Comparison of ENCODE assay signal across 12 cellular contexts in the genomic region with DNA sequence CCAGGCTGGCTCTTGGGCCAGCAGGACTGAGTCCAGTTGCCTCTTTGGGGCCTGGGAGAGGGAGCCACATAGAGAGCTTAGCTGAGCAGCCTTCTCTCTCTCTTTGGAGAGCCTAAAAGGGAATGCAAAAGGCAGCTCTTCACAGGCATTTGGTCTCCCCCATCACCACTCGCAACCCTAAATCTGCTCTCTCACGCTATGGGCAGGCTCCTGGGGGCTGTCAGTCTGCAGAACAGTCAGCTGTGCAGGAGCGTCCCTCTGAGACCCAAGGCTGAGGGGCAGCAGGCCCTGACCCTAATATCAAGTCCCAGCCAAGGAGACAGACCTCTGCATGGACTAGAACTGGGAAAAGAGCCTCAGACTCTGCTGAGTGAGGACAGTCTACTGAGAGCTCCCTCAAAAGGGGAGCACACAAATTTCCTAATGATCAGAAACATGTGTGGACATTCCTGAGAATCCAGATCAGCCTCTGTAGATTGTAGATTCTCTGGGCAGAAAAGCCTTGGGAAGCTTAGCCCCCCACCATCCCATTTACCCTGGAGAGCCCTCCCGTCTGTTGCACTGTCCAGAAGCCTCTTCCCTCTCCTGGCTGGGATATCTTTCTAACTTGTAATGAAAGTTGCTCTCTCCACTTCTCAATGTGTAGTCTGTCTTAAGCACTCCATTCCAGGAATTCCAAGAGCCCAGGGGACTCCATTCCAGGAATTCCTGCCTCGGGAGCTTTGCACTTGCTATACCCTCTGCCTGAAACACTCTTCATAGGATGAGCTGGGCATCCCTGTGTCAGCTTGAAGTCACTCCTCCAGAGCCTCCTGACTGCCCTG.
A peak's percentile ranks its signal among the peaks of the same experiment; 100 is the strongest.
DNase-seq lines count a peak whose midpoint lies in the region; ATAC-seq, FAIRE-seq and TF ChIP-seq lines count a peak whose summit lies in the region.
"Had no signal": no experiment of that assay in that cellular context is flagged by ENCODE, and none has a peak within 500 bp of the region (broad histone marks: within the 10 kb centered on the region; RNA-seq: fewer than 3 reads in every experiment).

No MANE protein-coding gene starts in this region.

- no peak overlapping the region for H2AFZ ChIP-seq in smooth muscle cell (ENCODE audit: low read depth)

- H3K79me2 ChIP-seq in smooth muscle cell (ENCODE audit: low read depth): no peaks in the 10 kb centered on the region

- peak; percentile 38 for ATAC-seq in left lung

- intact Hi-C loops in left lung (cut with DNase I): no loop called here

- DNase-seq in AG04450 (ENCODE audit: low read depth, low spot score) (peak; percentile 21), HTR-8/SVneo (ENCODE audit: insufficient read length, low spot score) (peak; percentile 72), dedifferentiated amniotic fluid mesenchymal stem cell (ENCODE audit: extremely low spot score) (peak; percentile 67), left lung (no peak), NCI-H2029 treated with DMSO at 0.1 percent for 48 hours (lab: John Stamatoyannopoulos, UW) (no peak), tibial nerve (ENCODE audit: low spot score in 2 of 2) (no peak), smooth muscle cell (lab: John Stamatoyannopoulos, UW; ENCODE audit: unreplicated experiment) (no peak)
- DNase-seq in stimulated activated naive CD4-positive, alpha-beta T cell (lab: John Stamatoyannopoulos, UW): no peak
- DNase-seq: CD4-positive, CD25-positive, alpha-beta regulatory T cell; NCI-H2081; T-helper 1 cell had no signal

- no peaks in the 10 kb centered on the region for H4K20me1 ChIP-seq in smooth muscle cell (ENCODE audit: low read depth)

- no peaks in the 10 kb centered on the region for H3K4me1 ChIP-seq in left lung
- H3K4me1 ChIP-seq in tibial nerve: peaks cover 0 to 19% (median 0%) of the 10 kb centered on the region in 4 donors
- no peaks in the 10 kb centered on the region for H3K4me1 ChIP-seq in smooth muscle cell (ENCODE audit: low read depth)

- H3K27ac ChIP-seq in AG04450 (ENCODE audit: low read depth, low read length) (no peak overlapping the region), left lung (no peak overlapping the region), tibial nerve (peak overlapping the region in 2 of 4 donors; percentile 3 to 55), smooth muscle cell (ENCODE audit: low read depth) (no peak overlapping the region)

- H3K9me3 ChIP-seq in AG04450 (ENCODE audit: control insufficient read depth, insufficient read depth, low read length) (no peaks in the 10 kb centered on the region), left lung (no peaks in the 10 kb centered on the region), tibial nerve (no peaks in the 10 kb centered on the region), smooth muscle cell (replicated peaks; ENCODE audit: low read depth) (no peaks in the 10 kb centered on the region)

- H3K4me2 ChIP-seq in smooth muscle cell: no peak overlapping the region

- TF ChIP-seq POLR2A in tibial nerve (IDR thresholded peaks at IDR 0.05): no peak

- 27 to 44% methylated on average over 5 of the region's 5 CpGs for WGBS in tibial nerve, 2 donors
- 38% methylated on average over 5 of the region's 5 CpGs for WGBS in smooth muscle cell (ENCODE audit: low lambda C conversion rate)

- H3K9ac ChIP-seq in smooth muscle cell (ENCODE audit: low read depth): no peak overlapping the region

- peaks cover 2% of the 10 kb centered on the region for H3F3A ChIP-seq in smooth muscle cell (ENCODE audit: low read depth)

- no peak for FAIRE-seq in HTR-8/SVneo (lab: Jason Lieb, UNC)
- FAIRE-seq: bronchial epithelial cell had no signal

- H3K36me3 ChIP-seq in left lung (no peaks in the 10 kb centered on the region), tibial nerve (no peaks in the 10 kb centered on the region), smooth muscle cell (ENCODE audit: low read depth) (no peaks in the 10 kb centered on the region)

- CTCF ChIA-PET in AG04450 (lab: Charles Lee): interaction anchor here (0.6 to 2.3 kb wide), 3 partner anchors 101 to 1427 kb away, joined by 3 to 16 read pairs (median 4); no protein-coding TSS in a partner anchor

- no peak overlapping the region for H3K4me3 ChIP-seq in AG04450 (ENCODE audit: low read depth, low read length)
- H3K4me3 ChIP-seq in left lung: no peak overlapping the region
- H3K4me3 ChIP-seq in tibial nerve: no peak overlapping the region
- no peak overlapping the region for H3K4me3 ChIP-seq in smooth muscle cell

- TF ChIP-seq CTCF in AG04450 (IDR thresholded peaks at IDR 0.05; ENCODE audit: low read depth, low read length) (no peak), left lung (IDR thresholded peaks at IDR 0.05) (no peak), tibial nerve (IDR thresholded peaks at IDR 0.05) (no peak), smooth muscle cell (IDR thresholded peaks at IDR 0.05; ENCODE audit: borderline replicate concordance, insufficient read depth, poor library complexity, severe bottlenecking) (no peak)

- POLR2A ChIA-PET in AG04450 (lab: Yijun Ruan, JAX): no interaction called here

- no peak for TF ChIP-seq EP300 in tibial nerve (IDR thresholded peaks at IDR 0.05)

- H3K27me3 ChIP-seq in AG04450 (ENCODE audit: control insufficient read depth, insufficient read depth, low read length) (peaks cover 3% of the 10 kb centered on the region), left lung (no peaks in the 10 kb centered on the region), tibial nerve (no peaks in the 10 kb centered on the region), smooth muscle cell (ENCODE audit: low read depth) (no peaks in the 10 kb centered on the region)

Comparison
In these comparisons a context has a peak if more than half of its experiments do, and no peak if none do; other contexts are left out.
1. DNase-seq: peak in AG04450 (single experiment), HTR-8/SVneo (single experiment) and dedifferentiated amniotic fluid mesenchymal stem cell (single experiment); none in left lung (0 of 2), NCI-H2029 treated with DMSO at 0.1 percent for 48 hours (single experiment), stimulated activated naive CD4-positive, alpha-beta T cell (0 of 6), tibial nerve (0 of 2) and smooth muscle cell (single experiment).